Comparison of ENCODE assay signal across 17 cellular contexts in genomic region chr2:227703280-227703732, GRCh38. TPM values are rescaled to one million over a fixed set of nuclear protein-coding genes. Genes with fewer than 3 reads are reported as not detected.
DNase-seq lines count a peak whose midpoint lies in the region; ATAC-seq and TF ChIP-seq lines count a peak whose summit lies in the region.
"Had no signal": no experiment of that assay in that cellular context is flagged by ENCODE, and none has a peak within 500 bp of the region (broad histone marks: within the 10 kb centered on the region; RNA-seq: fewer than 3 reads in every experiment).

No MANE protein-coding gene starts in this region.

- no peaks in the 10 kb centered on the region for H3K27me3 Mint-ChIP-seq in Calu3 (ENCODE audit: unreplicated experiment)
- H3K27me3 Mint-ChIP-seq: activated CD4-positive, alpha-beta T cell treated with anti-CD3 and anti-CD28 coated beads, Interleukin-2, amount 10 ng/mL, durations not matched to agents 24 days and 14 days; activated naive CD4-positive, alpha-beta T cell treated with anti-CD3 and anti-CD28 coated beads, Interleukin-2, amount 10 ng/mL, durations not matched to agents 7 days and 5 days had no signal

- H3K36me3 Mint-ChIP-seq in Calu3 (ENCODE audit: insufficient read depth, unreplicated experiment): peaks cover 62% of the 10 kb centered on the region
- H3K36me3 Mint-ChIP-seq: activated naive CD4-positive, alpha-beta T cell treated with anti-CD3 and anti-CD28 coated beads, Interleukin-2, amount 10 ng/mL, durations not matched to agents 7 days and 5 days had no signal

- no peak overlapping the region for H3K4ac ChIP-seq in mesenchymal stem cell (ENCODE audit: low read depth in 1 of 2, low read length in 2 of 2)

- BruUV-seq in Calu3 (replicated peaks; lab: Mats Ljungman, UMichigan): no TSS peak

- no peak overlapping the region for H3K23ac ChIP-seq in mesenchymal stem cell (ENCODE audit: low read length in 2 of 2)

- WGBS in mesenchymal stem cell: 45% methylated on average over 3 of the region's 4 CpGs

- H3K4me1 ChIP-seq in mesenchymal stem cell (ENCODE audit: control insufficient read depth, insufficient read depth, low read depth, low read length): peaks cover 3% of the 10 kb centered on the region
- H3K4me1 ChIP-seq: parathyroid adenoma had no signal

- no peak overlapping the region for H4K91ac ChIP-seq in mesenchymal stem cell (ENCODE audit: low read length)

- H3K27ac Mint-ChIP-seq in Calu3 (ENCODE audit: unreplicated experiment): peak overlapping the region; percentile 70
- H3K27ac Mint-ChIP-seq: activated CD4-positive, alpha-beta T cell treated with anti-CD3 and anti-CD28 coated beads, Interleukin-2, amount 10 ng/mL, durations not matched to agents 24 days and 14 days; activated naive CD4-positive, alpha-beta T cell treated with anti-CD3 and anti-CD28 coated beads, Interleukin-2, amount 10 ng/mL, durations not matched to agents 7 days and 5 days; endodermal cell had no signal

- H2BK12ac ChIP-seq in mesenchymal stem cell (ENCODE audit: low read length in 2 of 2): no peak overlapping the region

- no peak overlapping the region for H2AK5ac ChIP-seq in mesenchymal stem cell (ENCODE audit: low read length, severe bottlenecking)

- no peak for TF ChIP-seq CTCF in Calu3 (IDR thresholded peaks at IDR 0.05; ENCODE audit: unreplicated experiment)
- no peak for TF ChIP-seq CTCF in epithelial cell of esophagus (IDR thresholded peaks at IDR 0.05; ENCODE audit: insufficient read depth, low read depth, low read length, missing control alignments)

- H3K9ac ChIP-seq in mesenchymal stem cell (ENCODE audit: low read length): peak overlapping the region; percentile 10
- H3K9ac ChIP-seq: BLaER1 treated with 17β-estradiol and CSF1 and Interleukin-3, amounts not matched to agents 10 nM and 100 nM; parathyroid adenoma had no signal

- H3K4me2 ChIP-seq in mesenchymal stem cell (ENCODE audit: low read length, poor library complexity, severe bottlenecking): no peak overlapping the region
- H3K4me2 ChIP-seq: BLaER1 treated with 17β-estradiol and CSF1 and Interleukin-3, amounts not matched to agents 10 nM and 100 nM had no signal

- H3K4me1 Mint-ChIP-seq in Calu3 (ENCODE audit: low read depth, unreplicated experiment): peaks cover 42% of the 10 kb centered on the region
- H3K4me1 Mint-ChIP-seq: activated CD4-positive, alpha-beta T cell treated with anti-CD3 and anti-CD28 coated beads, Interleukin-2, amount 10 ng/mL, durations not matched to agents 24 days and 14 days; activated naive CD4-positive, alpha-beta T cell treated with anti-CD3 and anti-CD28 coated beads, Interleukin-2, amount 10 ng/mL, durations not matched to agents 7 days and 5 days had no signal

- no peak overlapping the region for H3K14ac ChIP-seq in mesenchymal stem cell (ENCODE audit: low read length in 2 of 2)

- H3K27me3 ChIP-seq in mesenchymal stem cell (ENCODE audit: control insufficient read depth in 1 of 2, insufficient read depth in 1 of 2, low read length in 2 of 2): no peaks in the 10 kb centered on the region
- H3K27me3 ChIP-seq: BLaER1 treated with 17β-estradiol and CSF1 and Interleukin-3, amounts not matched to agents 10 nM and 100 nM had no signal

- no peak overlapping the region for H3K4me3 Mint-ChIP-seq in Calu3 (ENCODE audit: low read depth, unreplicated experiment)
- H3K4me3 Mint-ChIP-seq: activated CD4-positive, alpha-beta T cell treated with anti-CD3 and anti-CD28 coated beads, Interleukin-2, amount 10 ng/mL, durations not matched to agents 24 days and 14 days; activated naive CD4-positive, alpha-beta T cell treated with anti-CD3 and anti-CD28 coated beads, Interleukin-2, amount 10 ng/mL, durations not matched to agents 7 days and 5 days; endodermal cell had no signal

- H2BK5ac ChIP-seq in mesenchymal stem cell (ENCODE audit: low read depth, low read length, poor library complexity, severe bottlenecking): no peak overlapping the region

- H3K79me1 ChIP-seq in mesenchymal stem cell (replicated peaks; ENCODE audit: low read length, poor library complexity, severe bottlenecking): no peaks in the 10 kb centered on the region

- no peak overlapping the region for H2AFZ ChIP-seq in mesenchymal stem cell (ENCODE audit: low read depth, low read length)
- H2AFZ ChIP-seq: parathyroid adenoma had no signal

- no peak overlapping the region for H2BK15ac ChIP-seq in mesenchymal stem cell (ENCODE audit: low read depth, poor library complexity, severe bottlenecking)

- no peaks in the 10 kb centered on the region for H3K36me3 ChIP-seq in mesenchymal stem cell (ENCODE audit: control insufficient read depth in 1 of 2, insufficient read depth in 2 of 2, low read depth in 1 of 2, low read length in 2 of 2)
- H3K36me3 ChIP-seq: BLaER1 treated with 17β-estradiol and CSF1 and Interleukin-3, amounts not matched to agents 10 nM and 100 nM had no signal

- DNase-seq in Calu3 (peak; percentile 33), NCI-H2029 (lab: John Stamatoyannopoulos, UW) (peak; percentile 34), epithelial cell of esophagus (ENCODE audit: low read depth) (peak; percentile 91), mesenchymal stem cell (peak; percentile 1), posterior cingulate gyrus (no peak)
- DNase-seq: activated CD4-positive, alpha-beta T cell treated with anti-CD3 and anti-CD28 coated beads, Interleukin-2, amount 10 ng/mL, durations not matched to agents 24 days and 14 days; activated naive CD4-positive, alpha-beta T cell treated with anti-CD3 and anti-CD28 coated beads, Interleukin-2, amount 10 ng/mL, durations not matched to agents 7 days and 5 days; endodermal cell; kidney; NCI-H2081 treated with DMSO at 0.1 percent for 48 hours had no signal

- H3K9me3 ChIP-seq in mesenchymal stem cell (ENCODE audit: control insufficient read depth, low read length): no peaks in the 10 kb centered on the region

- H3K9me3 Mint-ChIP-seq in Calu3 (ENCODE audit: low read depth, unreplicated experiment): no peaks in the 10 kb centered on the region
- H3K9me3 Mint-ChIP-seq: activated CD4-positive, alpha-beta T cell treated with anti-CD3 and anti-CD28 coated beads, Interleukin-2, amount 10 ng/mL, durations not matched to agents 24 days and 14 days; activated naive CD4-positive, alpha-beta T cell treated with anti-CD3 and anti-CD28 coated beads, Interleukin-2, amount 10 ng/mL, durations not matched to agents 7 days and 5 days had no signal

- no peak overlapping the region for H2BK120ac ChIP-seq in mesenchymal stem cell (ENCODE audit: low read depth, low read length)

- no peak overlapping the region for H3K18ac ChIP-seq in mesenchymal stem cell (ENCODE audit: low read depth in 1 of 2, low read length in 2 of 2)

- intact Hi-C loops in Calu3 (cut with micrococcal nuclease; ENCODE audit: unreplicated experiment) (loop anchor here (5.0 to 10.0 kb wide), 2 partner anchors 59 to 219 kb away; no protein-coding TSS in a partner anchor), posterior cingulate gyrus (cut with DNase I) (no loop called here)

- no peak for ATAC-seq in GM19395 (IDR thresholded peaks at IDR 0.05; ENCODE audit: unreplicated experiment)
- ATAC-seq in HG03196 (IDR thresholded peaks at IDR 0.05; ENCODE audit: unreplicated experiment): no peak
- no peak for ATAC-seq in HG02885 (IDR thresholded peaks at IDR 0.05; ENCODE audit: poor library complexity, unreplicated experiment)

- CTCF ChIA-PET in Calu3 (lab: Charles Lee): interaction anchor here (0.9 kb wide), 2 partner anchors 45 to 51 kb away, joined by 3 read pairs; no protein-coding TSS in a partner anchor

- H3K27ac ChIP-seq in mesenchymal stem cell (ENCODE audit: low read length, poor library complexity, severe bottlenecking): no peak overlapping the region
- H3K27ac ChIP-seq: BLaER1 treated with 17β-estradiol and CSF1 and Interleukin-3, amounts not matched to agents 10 nM and 100 nM; parathyroid adenoma; SK-N-MC had no signal

- H4K8ac ChIP-seq in mesenchymal stem cell (ENCODE audit: low read length): no peak overlapping the region

- H3K4me3 ChIP-seq in epithelial cell of esophagus (ENCODE audit: low read length) (no peak overlapping the region), mesenchymal stem cell (ENCODE audit: insufficient read depth in 1 of 2, low read depth in 1 of 2, low read length in 2 of 2) (peak overlapping the region in 1 of 2 experiments; percentile 36)
- H3K4me3 ChIP-seq: BLaER1 treated with 17β-estradiol and CSF1 and Interleukin-3, amounts not matched to agents 10 nM and 100 nM; SK-N-MC had no signal

RNA-seq across cellular contexts. Expression of gene SLC19A3, which starts 14.5 kb away (rescaled TPM):
- 63.8 and 82.4 TPM in 2 replicates for total RNA-seq in Calu3 (2022)
- polyA plus RNA-seq in mesenchymal stem cell (2013, experiment 1 of 2): 0.06 TPM
- 0.03 TPM for polyA plus RNA-seq in mesenchymal stem cell (2013, experiment 2 of 2)
- total RNA-seq: activated CD4-positive, alpha-beta T cell treated with anti-CD3 and anti-CD28 coated beads, Interleukin-2, amount 10 ng/mL, durations not matched to agents 24 days and 14 days had no signal

RNA-seq across cellular contexts. Expression of gene SCYGR6, which starts 21.3 kb away (rescaled TPM):
- total RNA-seq in Calu3 (2022): not detected in 2 replicates
- polyA plus RNA-seq in mesenchymal stem cell (2013, experiment 1 of 2): not detected
- polyA plus RNA-seq in mesenchymal stem cell (2013, experiment 2 of 2): not detected
- total RNA-seq: activated CD4-positive, alpha-beta T cell treated with anti-CD3 and anti-CD28 coated beads, Interleukin-2, amount 10 ng/mL, durations not matched to agents 24 days and 14 days; endodermal cell; kidney; urinary bladder had no signal
- polyA plus RNA-seq: urinary bladder had no signal

RNA-seq across cellular contexts. Expression of gene SCYGR7, which starts 24.8 kb away (rescaled TPM):
- total RNA-seq in Calu3 (2022): not detected in 2 replicates
- polyA plus RNA-seq in mesenchymal stem cell (2013, experiment 1 of 2): not detected
- not detected for polyA plus RNA-seq in mesenchymal stem cell (2013, experiment 2 of 2)
- total RNA-seq: activated CD4-positive, alpha-beta T cell treated with anti-CD3 and anti-CD28 coated beads, Interleukin-2, amount 10 ng/mL, durations not matched to agents 24 days and 14 days; endodermal cell; kidney; urinary bladder had no signal
- polyA plus RNA-seq: urinary bladder had no signal

RNA-seq across cellular contexts. Expression of gene SCYGR5, which starts 36.7 kb away (rescaled TPM):
- total RNA-seq in Calu3 (2022): not detected in 2 replicates
- polyA plus RNA-seq in mesenchymal stem cell (2013, experiment 1 of 2): not detected
- not detected for polyA plus RNA-seq in mesenchymal stem cell (2013, experiment 2 of 2)
- total RNA-seq: activated CD4-positive, alpha-beta T cell treated with anti-CD3 and anti-CD28 coated beads, Interleukin-2, amount 10 ng/mL, durations not matched to agents 24 days and 14 days; endodermal cell; kidney; urinary bladder had no signal
- polyA plus RNA-seq: urinary bladder had no signal

RNA-seq across cellular contexts. Expression of gene SCYGR8, which starts 42.4 kb away (rescaled TPM):
- not detected in 2 replicates for total RNA-seq in Calu3 (2022)
- not detected for polyA plus RNA-seq in mesenchymal stem cell (2013, experiment 1 of 2)
- not detected for polyA plus RNA-seq in mesenchymal stem cell (2013, experiment 2 of 2)
- total RNA-seq: activated CD4-positive, alpha-beta T cell treated with anti-CD3 and anti-CD28 coated beads, Interleukin-2, amount 10 ng/mL, durations not matched to agents 24 days and 14 days; endodermal cell; kidney; urinary bladder had no signal
- polyA plus RNA-seq: urinary bladder had no signal

Comparison
In these comparisons a context has a peak if more than half of its experiments do, and no peak if none do; other contexts are left out.
1. DNase-seq: peak in Calu3 (single experiment), NCI-H2029 (single experiment), epithelial cell of esophagus (single experiment) and mesenchymal stem cell (single experiment); none in posterior cingulate gyrus (0 of 10).